26 cellular contexts compared by ENCODE assay signal in the genomic region with DNA sequence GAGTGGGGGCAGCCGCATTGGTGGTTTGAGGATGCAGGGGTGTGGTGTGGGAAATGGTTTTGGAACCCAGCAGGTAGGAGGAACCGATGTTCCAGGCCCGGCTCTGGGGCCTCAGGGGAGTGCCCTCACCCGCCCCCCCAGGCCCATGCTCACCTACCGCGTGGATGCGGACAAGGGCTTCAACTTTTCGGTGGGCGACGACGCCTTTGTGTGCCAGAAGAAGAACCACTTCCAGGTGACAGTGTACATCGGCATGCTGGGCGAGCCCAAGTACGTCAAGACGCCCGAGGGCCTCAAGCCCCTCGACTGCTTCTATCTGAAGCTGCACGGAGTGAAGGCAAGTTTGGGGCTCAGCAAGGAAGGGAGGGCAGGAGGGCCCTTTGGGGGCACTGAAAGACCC.
"Had no signal": no experiment of that assay in that cellular context is flagged by ENCODE, and none has a peak within 500 bp of the region (broad histone marks: within the 10 kb centered on the region; RNA-seq: fewer than 3 reads in every experiment).

No MANE protein-coding gene starts in this region.

- H3K4me3 ChIP-seq: breast epithelium, gastroesophageal sphincter, ovary, smooth muscle cell, testis, transverse colon, vagina had no signal

- H3K27me3 ChIP-seq: breast epithelium, ovary, testis, transverse colon, vagina had no signal

- H3K27ac ChIP-seq: breast epithelium, gastroesophageal sphincter, ovary, testis, transverse colon, vagina had no signal

- H3K27ac Mint-ChIP-seq: activated B cell treated with CpG ODN at 0.5 μM for 24 hours; activated CD8-positive, alpha-beta T cell treated with anti-CD3 and anti-CD28 coated beads for 36 hours; activated naive CD4-positive, alpha-beta T cell treated with anti-CD3 and anti-CD28 coated beads, Interleukin-2, amount 50 U/mL, for 24 hours; activated naive CD8-positive, alpha-beta T cell treated with anti-CD3 and anti-CD28 coated beads, Interleukin-2, amount 50 U/mL, for 24 hours; activated T-helper 2 cell treated with anti-CD3 and anti-CD28 coated beads, Interferon-gamma antibody, Interleukin-2, Interleukin-4, amounts not matched to agents 10 μg/mL and 5 μg/mL and 100 μg/mL, durations not matched to agents 14 hours and 24 hours and 36 hours; progenitor cell of endocrine pancreas; stimulated activated naive B cell treated with anti-CD40 and anti-IgM and Interleukin-4, amounts not matched to agents 10 μg/mL and 1 μg/mL and 100 μg/mL, for 72 hours had no signal

- H3K36me3 ChIP-seq: breast epithelium, gastroesophageal sphincter, ovary, transverse colon, vagina had no signal

- H3K9me3 ChIP-seq: breast epithelium, gastroesophageal sphincter, ovary, testis, transverse colon, vagina had no signal

- DNase-seq: activated B cell treated with CpG ODN at 0.5 μM for 24 hours; activated CD4-positive, alpha-beta T cell treated with anti-CD3 and anti-CD28 coated beads, Interleukin-2, amount 50 U/mL, for 1 hour; activated CD8-positive, alpha-beta T cell treated with anti-CD3 and anti-CD28 coated beads for 36 hours; activated naive CD8-positive, alpha-beta T cell treated with anti-CD3 and anti-CD28 coated beads, Interleukin-2, amount 50 U/mL, for 24 hours; activated T-cell treated with anti-CD3 and anti-CD28 coated beads, Interleukin-2, amount 50 U/mL, for 48 hours; dermis blood vessel endothelial cell; effector CD8-positive, alpha-beta T cell; hypothalamus; immature natural killer cell; kidney; ovary; stimulated activated CD4-positive, alpha-beta T cell treated with anti-CD3 and anti-CD28 coated beads, Interleukin-15, amount 100 ng/mL, for 24 hours; stimulated activated CD4-positive, alpha-beta T cell treated with anti-CD3 and anti-CD28 coated beads, Interleukin-2, amount 100 ng/mL, for 24 hours; stimulated activated naive B cell treated with anti-CD40 and anti-IgM and Interleukin-4, amounts not matched to agents 10 μg/mL and 1 μg/mL and 100 μg/mL, for 72 hours; T-helper 2 cell; testis; transverse colon had no signal

- H3K4me3 Mint-ChIP-seq: activated B cell treated with CpG ODN at 0.5 μM for 24 hours; activated CD8-positive, alpha-beta T cell treated with anti-CD3 and anti-CD28 coated beads for 36 hours; activated naive CD4-positive, alpha-beta T cell treated with anti-CD3 and anti-CD28 coated beads, Interleukin-2, amount 50 U/mL, for 24 hours; activated naive CD8-positive, alpha-beta T cell treated with anti-CD3 and anti-CD28 coated beads, Interleukin-2, amount 50 U/mL, for 24 hours; central memory CD8-positive, alpha-beta T cell; natural killer cell treated with Interleukin-12 subunit alpha and Interleukin-12 subunit beta and Interleukin-15 and Interleukin-18, amount 100 ng/mL, for 72 hours; stimulated activated naive B cell treated with anti-CD40 and anti-IgM and Interleukin-4, amounts not matched to agents 10 μg/mL and 1 μg/mL and 100 μg/mL, for 72 hours had no signal

- H3K9me3 Mint-ChIP-seq: activated B cell treated with CpG ODN at 0.5 μM for 24 hours; activated CD8-positive, alpha-beta T cell treated with anti-CD3 and anti-CD28 coated beads for 36 hours; activated naive CD4-positive, alpha-beta T cell treated with anti-CD3 and anti-CD28 coated beads, Interleukin-2, amount 50 U/mL, for 24 hours; activated naive CD8-positive, alpha-beta T cell treated with anti-CD3 and anti-CD28 coated beads, Interleukin-2, amount 50 U/mL, for 24 hours; activated T-helper 2 cell treated with anti-CD3 and anti-CD28 coated beads, Interferon-gamma antibody, Interleukin-2, Interleukin-4, amounts not matched to agents 10 μg/mL and 5 μg/mL and 100 μg/mL, durations not matched to agents 14 hours and 24 hours and 36 hours; central memory CD8-positive, alpha-beta T cell; immature natural killer cell; natural killer cell treated with Interleukin-12 subunit alpha and Interleukin-12 subunit beta and Interleukin-15 and Interleukin-18, amount 100 ng/mL, for 72 hours; stimulated activated naive B cell treated with anti-CD40 and anti-IgM and Interleukin-4, amounts not matched to agents 10 μg/mL and 1 μg/mL and 100 μg/mL, for 72 hours had no signal

- H3K4me1 ChIP-seq: breast epithelium had no signal

- H3K4me2 ChIP-seq: smooth muscle cell had no signal

- ATAC-seq: activated CD8-positive, alpha-beta T cell treated with anti-CD3 and anti-CD28 coated beads for 36 hours; activated naive CD8-positive, alpha-beta T cell treated with anti-CD3 and anti-CD28 coated beads, Interleukin-2, amount 50 U/mL, for 24 hours; gastroesophageal sphincter; natural killer cell treated with Interleukin-12 subunit alpha and Interleukin-12 subunit beta and Interleukin-15 and Interleukin-18, amount 100 ng/mL, for 72 hours; stimulated activated naive B cell treated with anti-CD40 and anti-IgM and Interleukin-4, amounts not matched to agents 10 μg/mL and 1 μg/mL and 100 μg/mL, for 72 hours had no signal

- H3K27me3 Mint-ChIP-seq: activated naive CD4-positive, alpha-beta T cell treated with anti-CD3 and anti-CD28 coated beads, Interleukin-2, amount 50 U/mL, for 24 hours; central memory CD8-positive, alpha-beta T cell; natural killer cell treated with Interleukin-12 subunit alpha and Interleukin-12 subunit beta and Interleukin-15 and Interleukin-18, amount 100 ng/mL, for 72 hours; progenitor cell of endocrine pancreas had no signal

- H3K36me3 Mint-ChIP-seq: activated naive CD4-positive, alpha-beta T cell treated with anti-CD3 and anti-CD28 coated beads, Interleukin-2, amount 50 U/mL, for 24 hours; immature natural killer cell; natural killer cell treated with Interleukin-12 subunit alpha and Interleukin-12 subunit beta and Interleukin-15 and Interleukin-18, amount 100 ng/mL, for 72 hours had no signal
